Comparison of ENCODE assay signal across 8 cellular contexts in the genomic region with DNA sequence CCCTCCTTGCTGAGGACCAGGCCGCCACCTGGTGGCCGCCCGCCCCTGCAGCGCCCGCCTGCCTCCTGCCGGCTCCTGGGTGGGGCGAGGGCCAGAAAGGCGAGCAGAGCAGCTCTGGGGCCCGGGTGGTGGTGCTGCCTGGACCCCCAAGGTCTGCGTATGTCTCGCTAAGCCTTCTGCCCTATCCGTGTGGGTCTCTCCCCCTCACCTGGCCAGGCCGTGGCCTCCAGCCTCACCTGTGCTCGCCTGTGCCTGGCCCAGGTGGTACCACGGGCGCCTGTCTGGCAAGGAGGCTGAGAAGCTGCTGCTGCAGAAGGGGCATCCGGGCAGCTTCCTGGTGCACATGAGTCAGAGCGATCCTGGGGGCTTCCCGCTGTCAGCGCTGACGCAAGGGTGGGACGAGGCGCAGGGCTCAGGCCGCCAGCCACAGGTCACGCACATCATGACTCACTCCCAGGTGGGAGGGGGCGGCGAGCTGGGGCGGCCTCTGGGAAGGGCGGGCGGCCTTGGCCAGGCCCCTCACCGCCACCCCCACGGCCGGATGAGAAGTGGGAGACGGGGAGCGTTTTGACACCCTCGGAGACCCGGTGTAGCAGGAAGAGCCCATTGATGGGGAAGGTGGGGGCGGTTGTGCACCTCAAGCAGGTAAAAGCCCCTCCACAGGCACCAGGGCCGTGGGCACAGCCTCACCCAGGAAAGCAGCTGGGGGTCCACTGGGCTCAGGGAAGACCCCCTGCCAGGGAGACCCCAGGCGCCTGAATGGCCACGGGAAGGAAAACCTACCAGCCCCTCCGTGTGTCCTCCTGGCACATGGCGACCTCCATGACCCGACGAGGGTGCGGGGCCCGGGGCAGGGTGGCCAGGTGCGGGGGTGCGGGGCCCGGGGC. TPM values are rescaled to one million over a fixed set of nuclear protein-coding genes. Genes with fewer than 3 reads are reported as not detected.
A peak's percentile ranks its signal among the peaks of the same experiment; 100 is the strongest.
DNase-seq lines count a peak whose midpoint lies in the region; TF ChIP-seq lines count a peak whose summit lies in the region.

No MANE protein-coding gene starts in this region.

- TF ChIP-seq CTCF in GM10266 (IDR thresholded peaks at IDR 0.05; ENCODE audit: control insufficient read depth, insufficient read depth, low read depth, missing control alignments), result peak; percentile 94
- peak; percentile 56; the same call in 1 of the 2 replicates for TF ChIP-seq CTCF in WI38 (IDR thresholded peaks at IDR 0.05; ENCODE audit: low read depth, low read length)

- no peaks in the 10 kb centered on the region for H3K27me3 ChIP-seq in MG63

- no peaks in the 10 kb centered on the region for H3K36me3 ChIP-seq in MG63

- no peaks in the 10 kb centered on the region for H3K9me3 ChIP-seq in MG63

- peak; percentile 96 for DNase-seq in GM10266 (ENCODE audit: extremely low spot score)
- peak; percentile 94 for DNase-seq in H4 (ENCODE audit: low spot score)
- peak; percentile 89 for DNase-seq in MG63
- DNase-seq in T47D (ENCODE audit: low read depth in 1 of 2, low spot score in 1 of 2), result peak; percentile 58 to 78
- DNase-seq in left kidney (ENCODE audit: low read depth, low spot score), result peak; percentile 71
- DNase-seq in stimulated activated CD8-positive, alpha-beta memory T cell treated with anti-CD3 and anti-CD28 coated beads, Interleukin-12 subunit alpha, Interleukin-12 subunit beta, amount 100 ng/mL, for 24 hours (ENCODE audit: extremely low read depth), result peak; percentile 78
- DNase-seq in NCI-H1694 treated with DMSO at 0.1 percent for 48 hours (lab: John Stamatoyannopoulos, UW), result no peak

- in situ Hi-C loops in T47D (cut with HindIII; ENCODE audit: low pct_unique_long_range_greater_than_20kb, low sequenced_read_pairs), result no loop called here

- H3K4me3 ChIP-seq in MG63, result no peak overlapping the region
- no peak overlapping the region for H3K4me3 ChIP-seq in WI38 (ENCODE audit: low read depth, low read length)

RNA-seq across cellular contexts. Expression of a gene that starts 9.9 kb away (rescaled TPM):
- total RNA-seq in H4 (2014; rRNA removed; shearing (Covaris generic)), result not detected in 2 replicates
- not detected in 2 replicates for total RNA-seq in MG63 (2014; rRNA removed; shearing (Covaris generic); ENCODE audit: low replicate concordance)

RNA-seq across cellular contexts. Expression of a gene that starts 44.3 kb away (rescaled TPM):
- 37.0 and 52.1 TPM in 2 replicates for total RNA-seq in H4 (2014; rRNA removed; shearing (Covaris generic))
- total RNA-seq in MG63 (2014; rRNA removed; shearing (Covaris generic); ENCODE audit: low replicate concordance), result 38.0 and 70.2 TPM in 2 replicates

RNA-seq across cellular contexts. Expression of a gene that starts 50.9 kb away (rescaled TPM):
- 353 and 452 TPM in 2 replicates for total RNA-seq in H4 (2014; rRNA removed; shearing (Covaris generic))
- total RNA-seq in MG63 (2014; rRNA removed; shearing (Covaris generic); ENCODE audit: low replicate concordance), result 68.0 and 98.4 TPM in 2 replicates

RNA-seq across cellular contexts. Expression of a gene that starts 51.7 kb away (rescaled TPM):
- 11.8 and 16.4 TPM in 2 replicates for total RNA-seq in H4 (2014; rRNA removed; shearing (Covaris generic))
- total RNA-seq in MG63 (2014; rRNA removed; shearing (Covaris generic); ENCODE audit: low replicate concordance), result 7.3 and 18.2 TPM in 2 replicates
